1 cellular context compared by ENCODE assay signal in genomic region chr17:64499805-64500486, GRCh38.
TF ChIP-seq lines count a peak whose summit lies in the region.

No MANE protein-coding gene starts in this region.

TF ChIP-seq in SK-N-SH, 30 proteins besides CTCF, POLR2A, EP300 and RAD21 (continued from another document):
- TF ChIP-seq NRF1 (IDR thresholded peaks at IDR 0.05; ENCODE audit: low read depth, low read length): no peak
- no peak for TF ChIP-seq MAX (IDR thresholded peaks at IDR 0.05; ENCODE audit: low read depth)
- peak; percentile 13; the same call in 1 of the 2 replicates for TF ChIP-seq POLR2AphosphoS5 (IDR thresholded peaks at IDR 0.05; ENCODE audit: low read depth, low read length)
TF ChIP-seq in SK-N-SH: peak in this region for 2.
